Comparison of ENCODE assay signal across 32 cellular contexts in the genomic region with DNA sequence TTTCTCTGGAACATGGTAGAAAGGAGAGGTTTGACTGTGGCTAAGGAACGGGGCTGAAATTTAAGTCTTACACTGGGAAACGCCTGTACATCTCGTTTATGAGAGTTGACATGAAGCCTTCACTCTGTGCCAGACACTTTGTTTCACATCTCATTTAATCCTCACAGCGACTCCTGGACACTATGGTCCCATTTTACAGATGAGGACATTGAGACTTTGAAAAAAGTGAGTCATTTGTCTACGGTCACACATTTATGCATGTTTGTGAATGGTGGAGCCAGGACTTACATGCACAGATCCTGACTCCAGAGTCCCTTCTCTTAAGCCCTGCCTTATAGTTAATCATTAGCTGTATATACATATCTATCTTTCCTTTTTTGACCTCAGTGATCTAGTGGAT.
"Had no signal": no experiment of that assay in that cellular context is flagged by ENCODE, and none has a peak within 500 bp of the region (broad histone marks: within the 10 kb centered on the region; RNA-seq: fewer than 3 reads in every experiment).

No MANE protein-coding gene starts in this region.

- H3K4me1 ChIP-seq: parathyroid adenoma, psoas muscle, spleen, suprapubic skin, testis, transverse colon, upper lobe of right lung, uterus had no signal

- H3K27me3 Mint-ChIP-seq: stimulated activated memory B cell treated with anti-CD40 and anti-IgM and Interleukin-4, amounts not matched to agents 10 μg/mL and 1 μg/mL and 100 μg/mL, for 72 hours had no signal

- H3K4me3 Mint-ChIP-seq: naive thymus-derived CD8-positive, alpha-beta T cell; natural killer cell treated with Interleukin-12 subunit alpha and Interleukin-12 subunit beta and Interleukin-15 and Interleukin-18, amount 100 ng/mL, for 72 hours; nephron progenitor cell; neural progenitor cell; stimulated activated memory B cell treated with anti-CD40 and anti-IgM and Interleukin-4, amounts not matched to agents 10 μg/mL and 1 μg/mL and 100 μg/mL, for 72 hours; stimulated activated naive CD8-positive, alpha-beta T cell treated with anti-CD3 and anti-CD28 coated beads, Interleukin-15, amount 100 ng/mL, for 72 hours; type B pancreatic cell had no signal

- DNase-seq: naive thymus-derived CD8-positive, alpha-beta T cell; nephron progenitor cell; occipital lobe; ovary; posterior cingulate gyrus; psoas muscle; right cardiac atrium; spleen; stimulated activated CD4-positive, alpha-beta T cell treated with anti-CD3 and anti-CD28 coated beads, Interleukin-12 subunit alpha, Interleukin-12 subunit beta, amount 100 ng/mL, for 4 hours; stimulated activated CD4-positive, alpha-beta T cell treated with anti-CD3 and anti-CD28 coated beads, Interleukin-1b, Interleukin-23, amount 100 ng/mL, for 48 hours; stimulated activated CD4-positive, alpha-beta T cell treated with anti-CD3 and anti-CD28 coated beads, Interleukin-4, amount 100 ng/mL, for 1 hour; stimulated activated CD4-positive, alpha-beta T cell treated with anti-CD3 and anti-CD28 coated beads, Interleukin-4, amount 100 ng/mL, for 4 hours; stimulated activated CD8-positive, alpha-beta memory T cell treated with anti-CD3 and anti-CD28 coated beads, Interleukin-4, amount 100 ng/mL, for 48 hours; stimulated activated naive CD4-positive, alpha-beta T cell; stimulated activated naive CD8-positive, alpha-beta T cell treated with anti-CD3 and anti-CD28 coated beads, Interleukin-15, amount 100 ng/mL, for 72 hours; stimulated activated naive CD8-positive, alpha-beta T cell treated with anti-CD3 and anti-CD28 coated beads, Interleukin-15, Interleukin-2, amounts not matched to agents 100 U/mL and 50 U/mL, for 24 hours; substantia nigra; testis; tibial artery; transverse colon; upper lobe of right lung; uterus had no signal

- H3K27me3 ChIP-seq: neural progenitor cell, ovary, spleen, suprapubic skin, testis, tibial artery, transverse colon, upper lobe of right lung, uterus had no signal

- H3K79me2 ChIP-seq: parathyroid adenoma had no signal

- H3K4me1 Mint-ChIP-seq: naive thymus-derived CD8-positive, alpha-beta T cell; neural progenitor cell; stimulated activated memory B cell treated with anti-CD40 and anti-IgM and Interleukin-4, amounts not matched to agents 10 μg/mL and 1 μg/mL and 100 μg/mL, for 72 hours; stimulated activated naive CD8-positive, alpha-beta T cell treated with anti-CD3 and anti-CD28 coated beads, Interleukin-15, amount 100 ng/mL, for 72 hours had no signal

- H3K9me3 Mint-ChIP-seq: natural killer cell treated with Interleukin-12 subunit alpha and Interleukin-12 subunit beta and Interleukin-15 and Interleukin-18, amount 100 ng/mL, for 72 hours; neural progenitor cell; type B pancreatic cell had no signal

- H3K27ac Mint-ChIP-seq: naive thymus-derived CD8-positive, alpha-beta T cell; natural killer cell treated with Interleukin-12 subunit alpha and Interleukin-12 subunit beta and Interleukin-15 and Interleukin-18, amount 100 ng/mL, for 72 hours; nephron progenitor cell; neural progenitor cell; progenitor cell of endocrine pancreas; stimulated activated memory B cell treated with anti-CD40 and anti-IgM and Interleukin-4, amounts not matched to agents 10 μg/mL and 1 μg/mL and 100 μg/mL, for 72 hours; type B pancreatic cell had no signal

- H3K4me2 ChIP-seq: neural progenitor cell, smooth muscle cell had no signal

- H3K9ac ChIP-seq: neural progenitor cell, parathyroid adenoma had no signal

- H3K4me3 ChIP-seq: neural progenitor cell, ovary, psoas muscle, skin epidermis, smooth muscle cell, spleen, suprapubic skin, testis, tibial artery, transverse colon, upper lobe of right lung, uterus had no signal

- H2AFZ ChIP-seq: neural progenitor cell, parathyroid adenoma had no signal

- H3K9me3 ChIP-seq: ovary, psoas muscle, suprapubic skin, testis, tibial artery, transverse colon, upper lobe of right lung, uterus had no signal

- ATAC-seq: naive thymus-derived CD8-positive, alpha-beta T cell; natural killer cell treated with Interleukin-12 subunit alpha and Interleukin-12 subunit beta and Interleukin-15 and Interleukin-18, amount 100 ng/mL, for 72 hours; psoas muscle; right cardiac atrium; sciatic nerve; stimulated activated memory B cell treated with anti-CD40 and anti-IgM and Interleukin-4, amounts not matched to agents 10 μg/mL and 1 μg/mL and 100 μg/mL, for 72 hours; stimulated activated naive CD8-positive, alpha-beta T cell treated with anti-CD3 and anti-CD28 coated beads, Interleukin-15, amount 100 ng/mL, for 72 hours; stimulated activated naive CD8-positive, alpha-beta T cell treated with anti-CD3 and anti-CD28 coated beads, Interleukin-15, Interleukin-2, amounts not matched to agents 100 U/mL and 50 U/mL, for 24 hours; upper lobe of right lung had no signal

- H3K27ac ChIP-seq: neural progenitor cell, ovary, parathyroid adenoma, psoas muscle, skin epidermis, spleen, suprapubic skin, testis, tibial artery, transverse colon, upper lobe of right lung, uterus had no signal

- H3K36me3 ChIP-seq: neural progenitor cell, ovary, spleen, suprapubic skin, tibial artery, transverse colon, upper lobe of right lung, uterus had no signal
